Comparison of ENCODE assay signal across 1 cellular context in genomic region chr18:46419391-46420141, GRCh38.
A peak's percentile ranks its signal among the peaks of the same experiment; 100 is the strongest.
TF ChIP-seq lines count a peak whose summit lies in the region.

No MANE protein-coding gene starts in this region.

TF ChIP-seq in GM12878, 131 proteins besides CTCF, POLR2A, EP300 and RAD21 (continued from another document):
- no peak for TF ChIP-seq MTA3 (IDR thresholded peaks at IDR 0.05; ENCODE audit: borderline replicate concordance, low read length)
- no peak for TF ChIP-seq BRCA1 (IDR thresholded peaks at IDR 0.05; ENCODE audit: low read depth, low read length)
- TF ChIP-seq SRF (IDR thresholded peaks at IDR 0.05; ENCODE audit: low read depth in 2 of 2, low read length in 2 of 2) = no peak
- no peak for TF ChIP-seq ASH2L (IDR thresholded peaks at IDR 0.05; ENCODE audit: borderline replicate concordance, low read depth)
- TF ChIP-seq ETV6 (conservative IDR thresholded peaks at IDR 0.05 in 1 of 2, IDR thresholded peaks at IDR 0.05 in 1 of 2; ENCODE audit: borderline replicate concordance in 1 of 2, low read depth in 1 of 2) = no peak
- TF ChIP-seq BACH1 (IDR thresholded peaks at IDR 0.05; ENCODE audit: borderline replicate concordance) = no peak
- no peak for TF ChIP-seq ZNF217 (IDR thresholded peaks at IDR 0.05)
- no peak for TF ChIP-seq NBN (IDR thresholded peaks at IDR 0.05)
- peak; percentile 31 for TF ChIP-seq MEF2B (IDR thresholded peaks at IDR 0.05; ENCODE audit: partially characterized antibody, poor library complexity, severe bottlenecking)
- TF ChIP-seq GABPA (IDR thresholded peaks at IDR 0.05; ENCODE audit: low read depth) = no peak
- no peak for TF ChIP-seq MYB (IDR thresholded peaks at IDR 0.05; ENCODE audit: borderline replicate concordance, low read depth, low read length)
- no peak for TF ChIP-seq NFIC (IDR thresholded peaks at IDR 0.05; ENCODE audit: low read depth, low read length)
- no peak for TF ChIP-seq TAF1 (IDR thresholded peaks at IDR 0.05; ENCODE audit: borderline replicate concordance, low read depth, low read length)
- no peak for TF ChIP-seq E4F1 (IDR thresholded peaks at IDR 0.05; ENCODE audit: borderline replicate concordance, partially characterized antibody)
- no peak for TF ChIP-seq SMC3 (IDR thresholded peaks at IDR 0.05; ENCODE audit: borderline replicate concordance, low read length)
- TF ChIP-seq NR2F1 (conservative IDR thresholded peaks at IDR 0.05) = peak; percentile 38; the same call in 1 of the 2 replicates
- TF ChIP-seq POU2F2 (IDR thresholded peaks at IDR 0.05; ENCODE audit: borderline replicate concordance, low read depth, low read length) = no peak
- no peak for TF ChIP-seq KLF5 (IDR thresholded peaks at IDR 0.05; ENCODE audit: partially characterized antibody)
